ENCODE assay signal across 14 cellular contexts in the genomic region with DNA sequence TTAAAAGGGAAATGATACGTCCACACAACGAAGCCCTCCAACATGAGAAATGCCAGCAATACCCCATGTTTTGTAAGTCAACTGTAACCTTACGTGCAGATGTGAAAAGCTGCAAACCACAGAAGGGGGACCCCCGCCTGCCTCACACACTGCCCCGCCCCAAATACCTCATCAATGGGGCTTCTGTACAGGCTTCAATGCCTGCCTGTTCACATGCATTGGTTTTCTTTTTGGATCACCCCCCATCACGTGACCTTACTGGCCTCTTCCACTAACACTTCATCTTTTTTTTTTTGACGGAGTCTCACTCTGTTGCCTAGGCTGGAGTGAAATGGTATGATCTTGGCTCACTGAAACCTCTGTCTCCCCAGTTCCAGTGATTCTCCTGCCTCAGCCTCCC.
"Had no signal": no experiment of that assay in that cellular context is flagged by ENCODE, and none has a peak within 500 bp of the region (broad histone marks: within the 10 kb centered on the region; RNA-seq: fewer than 3 reads in every experiment).

No MANE protein-coding gene starts in this region.

- H3K4me3 Mint-ChIP-seq: activated B cell treated with CpG ODN at 0.5 μM for 24 hours; activated CD4-positive, alpha-beta T cell treated with anti-CD3 and anti-CD28 coated beads, Interleukin-2, amount 10 ng/mL, durations not matched to agents 24 days and 14 days; naive thymus-derived CD4-positive, alpha-beta T cell; stimulated activated naive B cell treated with anti-CD40 and anti-IgM and Interleukin-4, amounts not matched to agents 10 μg/mL and 1 μg/mL and 100 μg/mL, for 72 hours had no signal

- DNase-seq: activated B cell treated with CpG ODN at 0.5 μM for 24 hours; activated CD4-positive, alpha-beta T cell treated with anti-CD3 and anti-CD28 coated beads, Interleukin-2, amount 10 ng/mL, durations not matched to agents 24 days and 14 days; activated CD8-positive, alpha-beta memory T cell treated with anti-CD3 and anti-CD28 coated beads for 24 hours; activated naive CD4-positive, alpha-beta T cell treated with Interleukin-2 at 50 U/mL for 16 hours; erythroblast; islet precursor cell; mammary epithelial cell; naive thymus-derived CD4-positive, alpha-beta T cell; stimulated activated CD4-positive, alpha-beta T cell treated with anti-CD3 and anti-CD28 coated beads, Interleukin-15, amount 100 ng/mL, for 24 hours; stimulated activated CD4-positive, alpha-beta T cell treated with anti-CD3 and anti-CD28 coated beads, Interleukin-4, amount 100 ng/mL, for 1 hour; stimulated activated naive B cell treated with anti-CD40 and anti-IgM and Interleukin-4, amounts not matched to agents 10 μg/mL and 1 μg/mL and 100 μg/mL, for 72 hours; T-helper 2 cell; thyroid gland had no signal

- H3K9me3 Mint-ChIP-seq: activated B cell treated with CpG ODN at 0.5 μM for 24 hours; activated CD4-positive, alpha-beta T cell treated with anti-CD3 and anti-CD28 coated beads, Interleukin-2, amount 10 ng/mL, durations not matched to agents 24 days and 14 days; naive thymus-derived CD4-positive, alpha-beta T cell; stimulated activated naive B cell treated with anti-CD40 and anti-IgM and Interleukin-4, amounts not matched to agents 10 μg/mL and 1 μg/mL and 100 μg/mL, for 72 hours had no signal

- H3K4me1 Mint-ChIP-seq: activated B cell treated with CpG ODN at 0.5 μM for 24 hours had no signal

- H3K36me3 Mint-ChIP-seq: naive thymus-derived CD4-positive, alpha-beta T cell had no signal

- H3K27ac Mint-ChIP-seq: activated B cell treated with CpG ODN at 0.5 μM for 24 hours; activated CD4-positive, alpha-beta T cell treated with anti-CD3 and anti-CD28 coated beads, Interleukin-2, amount 10 ng/mL, durations not matched to agents 24 days and 14 days; naive thymus-derived CD4-positive, alpha-beta T cell; stimulated activated naive B cell treated with anti-CD40 and anti-IgM and Interleukin-4, amounts not matched to agents 10 μg/mL and 1 μg/mL and 100 μg/mL, for 72 hours had no signal

- H3K27me3 Mint-ChIP-seq: activated B cell treated with CpG ODN at 0.5 μM for 24 hours; activated CD4-positive, alpha-beta T cell treated with anti-CD3 and anti-CD28 coated beads, Interleukin-2, amount 10 ng/mL, durations not matched to agents 24 days and 14 days; naive thymus-derived CD4-positive, alpha-beta T cell; stimulated activated naive B cell treated with anti-CD40 and anti-IgM and Interleukin-4, amounts not matched to agents 10 μg/mL and 1 μg/mL and 100 μg/mL, for 72 hours had no signal

- ATAC-seq: gastroesophageal sphincter; naive thymus-derived CD4-positive, alpha-beta T cell had no signal
